Comparison of ENCODE assay signal across 8 cellular contexts in genomic region chrX:47523713-47524166, GRCh38.
A peak's percentile ranks its signal among the peaks of the same experiment; 100 is the strongest.
DNase-seq lines count a peak whose midpoint lies in the region; ATAC-seq lines count a peak whose summit lies in the region.

No MANE protein-coding gene starts in this region.

- peaks cover 13 to 37% (median 20%) of the 10 kb centered on the region in 11 experiments; a peak in 20 of 22 replicates for H3K9me3 ChIP-seq in BLaER1 treated with 17β-estradiol and CSF1 and Interleukin-3, amounts not matched to agents 10 nM and 100 nM (replicated peaks in 1 of 11)
- no peaks in the 10 kb centered on the region for H3K9me3 ChIP-seq in muscle layer of colon (ENCODE audit: low read length)

- H3K9ac ChIP-seq in BLaER1 treated with 17β-estradiol and CSF1 and Interleukin-3, amounts not matched to agents 10 nM and 100 nM = peak overlapping the region; percentile 57 to 76 (median 72); a peak in 21 of 22 replicates
- H3K9ac ChIP-seq in muscle layer of colon (ENCODE audit: low read length) = no peak overlapping the region

- peaks cover 0 to 4% (median 0%) of the 10 kb centered on the region in 10 experiments; a peak in 1 of 20 replicates for H3K4me1 ChIP-seq in BLaER1 treated with 17β-estradiol and CSF1 and Interleukin-3, amounts not matched to agents 10 nM and 100 nM
- H3K4me1 ChIP-seq in muscle layer of colon (ENCODE audit: insufficient read depth, low read length) = no peaks in the 10 kb centered on the region

- H3K4me3 ChIP-seq in BLaER1 treated with 17β-estradiol and CSF1 and Interleukin-3, amounts not matched to agents 10 nM and 100 nM = peak overlapping the region; percentile 57 to 71 (median 64)
- peak overlapping the region; percentile 47 to 63 for H3K4me3 ChIP-seq in muscle layer of colon (ENCODE audit: low read depth in 1 of 2, low read length in 2 of 2)

- peak overlapping the region; percentile 67 for H3K4me3 Mint-ChIP-seq in central memory CD8-positive, alpha-beta T cell

- peaks cover 3 to 35% (median 13%) of the 10 kb centered on the region in 11 experiments; a peak in 11 of 22 replicates for H3K27me3 ChIP-seq in BLaER1 treated with 17β-estradiol and CSF1 and Interleukin-3, amounts not matched to agents 10 nM and 100 nM
- H3K27me3 ChIP-seq in muscle layer of colon (ENCODE audit: control insufficient read depth in 1 of 2, insufficient read depth in 2 of 2, low read length in 2 of 2) = no peaks in the 10 kb centered on the region

- ATAC-seq in HG03442 (IDR thresholded peaks at IDR 0.05; ENCODE audit: unreplicated experiment) (peak; percentile 8), HG02970 (IDR thresholded peaks at IDR 0.05; ENCODE audit: low FRiP score, unreplicated experiment) (no peak)
- ATAC-seq in central memory CD8-positive, alpha-beta T cell (replicated peaks; ENCODE audit: extremely low read depth, poor library complexity, severe bottlenecking) = no peak

- peak overlapping the region; percentile 73 to 88 (median 80) for H3K4me2 ChIP-seq in BLaER1 treated with 17β-estradiol and CSF1 and Interleukin-3, amounts not matched to agents 10 nM and 100 nM

- peak overlapping the region in 8 of 11 experiments; percentile 22 to 67 (median 42); a peak in 13 of 22 replicates for H3K27ac ChIP-seq in BLaER1 treated with 17β-estradiol and CSF1 and Interleukin-3, amounts not matched to agents 10 nM and 100 nM
- no peak overlapping the region for H3K27ac ChIP-seq in muscle layer of colon (ENCODE audit: low read depth, low read length)

- H3K27ac Mint-ChIP-seq in central memory CD8-positive, alpha-beta T cell (ENCODE audit: low read depth) = no peak overlapping the region

- no peaks in the 10 kb centered on the region for H3K9me3 Mint-ChIP-seq in central memory CD8-positive, alpha-beta T cell

- H3K4me1 Mint-ChIP-seq in central memory CD8-positive, alpha-beta T cell = no peaks in the 10 kb centered on the region

- H3K36me3 Mint-ChIP-seq in central memory CD8-positive, alpha-beta T cell (ENCODE audit: insufficient read depth) = peaks cover 1% of the 10 kb centered on the region

- no peaks in the 10 kb centered on the region for H3K27me3 Mint-ChIP-seq in central memory CD8-positive, alpha-beta T cell

- DNase-seq in central memory CD8-positive, alpha-beta T cell (ENCODE audit: low spot score in 2 of 2) = no peak
- DNase-seq in germinal center (ENCODE audit: low spot score) (no peak), SHP77 (lab: John Stamatoyannopoulos, UW) (no peak), NCI-H2029 (lab: John Stamatoyannopoulos, UW) (no peak)

- H3K36me3 ChIP-seq in BLaER1 treated with 17β-estradiol and CSF1 and Interleukin-3, amounts not matched to agents 10 nM and 100 nM = no peaks in the 10 kb centered on the region
- H3K36me3 ChIP-seq in muscle layer of colon (ENCODE audit: insufficient read depth, low read length) = no peaks in the 10 kb centered on the region

- no peaks in the 10 kb centered on the region for H4K20me1 ChIP-seq in BLaER1 treated with 17β-estradiol and CSF1 and Interleukin-3, amounts not matched to agents 10 nM and 100 nM
